ENCODE assay signal across 8 cellular contexts in the genomic region with DNA sequence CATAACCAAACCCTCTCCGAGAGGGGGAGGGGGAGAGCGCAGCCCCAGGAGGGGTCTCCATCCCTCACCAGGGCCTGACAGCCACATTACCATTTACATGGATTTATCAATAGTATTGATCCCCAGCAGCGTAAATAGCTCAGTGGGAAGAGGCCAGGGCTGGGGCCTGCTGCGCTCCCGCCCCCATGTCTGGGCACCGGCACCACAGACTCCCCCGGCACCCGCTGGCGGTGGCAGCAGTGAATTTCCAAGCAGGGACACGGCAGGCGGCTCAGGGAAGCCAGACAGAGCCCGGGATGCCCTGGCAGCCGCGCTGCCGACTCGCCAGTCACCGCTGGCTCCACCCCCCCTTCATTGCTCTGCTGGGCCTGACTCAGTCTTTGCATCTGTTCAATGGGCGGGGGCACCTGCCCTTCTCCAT. TPM values are rescaled to one million over a fixed set of nuclear protein-coding genes. Genes with fewer than 3 reads are reported as not detected.
DNase-seq lines count a peak whose midpoint lies in the region; ATAC-seq and TF ChIP-seq lines count a peak whose summit lies in the region.

No MANE protein-coding gene starts in this region.

- H3K27ac ChIP-seq in OCI-LY1 (ENCODE audit: low read depth, low read length, poor library complexity, severe bottlenecking) = no peak overlapping the region
- no peak overlapping the region for H3K27ac ChIP-seq in endodermal cell (ENCODE audit: low read depth, low read length)
- no peak overlapping the region for H3K27ac ChIP-seq in osteoblast (ENCODE audit: low read depth, low read length)

- no peaks in the 10 kb centered on the region for H4K20me1 ChIP-seq in OCI-LY1 (ENCODE audit: insufficient read depth, low read length)
- peaks cover 54% of the 10 kb centered on the region for H4K20me1 ChIP-seq in osteoblast (ENCODE audit: insufficient read depth, low read length)

- no peaks in the 10 kb centered on the region for H3K9me2 ChIP-seq in OCI-LY1 (ENCODE audit: low read depth, low read length)

- no peak for ATAC-seq in GM18502 (IDR thresholded peaks at IDR 0.05; ENCODE audit: poor library complexity, unreplicated experiment)

- no peaks in the 10 kb centered on the region for H3K9me3 Mint-ChIP-seq in Calu3 (ENCODE audit: low read depth, unreplicated experiment)
- H3K9me3 Mint-ChIP-seq in endodermal cell = no peaks in the 10 kb centered on the region

- no TSS peak for BruUV-seq in Calu3 (replicated peaks; lab: Mats Ljungman, UMichigan)

- peaks cover 7% of the 10 kb centered on the region; the same call in 1 of the 2 replicates for H3K27me3 ChIP-seq in OCI-LY1 (ENCODE audit: insufficient read depth, low read length)
- no peaks in the 10 kb centered on the region for H3K27me3 ChIP-seq in endodermal cell (ENCODE audit: control insufficient read depth, insufficient read depth, low read length, poor library complexity, severe bottlenecking)
- H3K27me3 ChIP-seq in osteoblast (ENCODE audit: insufficient read depth, low read length) = no peaks in the 10 kb centered on the region

- H3K9ac ChIP-seq in OCI-LY1 (ENCODE audit: low read length) (no peak overlapping the region), endodermal cell (ENCODE audit: extremely low read depth, low read length, poor library complexity, severe bottlenecking) (peak overlapping the region; percentile 11)

- H3K4me3 Mint-ChIP-seq in Calu3 (ENCODE audit: low read depth, unreplicated experiment) = peak overlapping the region; percentile 87
- peak overlapping the region; percentile 75 for H3K4me3 Mint-ChIP-seq in endodermal cell

- WGBS in endodermal cell (ENCODE audit: insufficient coverage in 1 of 2, insufficient read length in 1 of 2), 2 experiments = 18 to 19% methylated on average over 11 to 17 of the region's 18 CpGs

- H3K4me3 ChIP-seq in OCI-LY1 (ENCODE audit: low read depth, low read length, poor library complexity, severe bottlenecking) (peak overlapping the region; percentile 87), endodermal cell (ENCODE audit: low read length) (peak overlapping the region; percentile 87), osteoblast (ENCODE audit: insufficient read depth, low read length) (peak overlapping the region; percentile 19)

- H3K4me1 Mint-ChIP-seq in Calu3 (ENCODE audit: low read depth, unreplicated experiment) = peaks cover 10% of the 10 kb centered on the region
- peaks cover 26% of the 10 kb centered on the region for H3K4me1 Mint-ChIP-seq in endodermal cell

- H3K9me3 ChIP-seq in OCI-LY1 (ENCODE audit: low read length) (no peaks in the 10 kb centered on the region), endodermal cell (ENCODE audit: control insufficient read depth, low read length) (no peaks in the 10 kb centered on the region), osteoblast (ENCODE audit: low read depth, low read length) (no peaks in the 10 kb centered on the region)

- H3K36me3 ChIP-seq in OCI-LY1 (ENCODE audit: insufficient read depth, low read length) (no peaks in the 10 kb centered on the region; the same call in 1 of the 2 replicates), endodermal cell (ENCODE audit: control insufficient read depth, insufficient read depth, low read length) (no peaks in the 10 kb centered on the region), osteoblast (ENCODE audit: insufficient read depth, low read length) (no peaks in the 10 kb centered on the region)

- H3K4me1 ChIP-seq in OCI-LY1 (ENCODE audit: insufficient read depth, low read length, severe bottlenecking) = peaks cover 20% of the 10 kb centered on the region
- H3K4me1 ChIP-seq in endodermal cell (ENCODE audit: control insufficient read depth, insufficient read depth, low read length) = peaks cover 4% of the 10 kb centered on the region
- H3K4me1 ChIP-seq in osteoblast (ENCODE audit: insufficient read depth, low read length) = peaks cover 26% of the 10 kb centered on the region

- H2AFZ ChIP-seq in OCI-LY1 (ENCODE audit: low read length) = no peak overlapping the region
- H2AFZ ChIP-seq in osteoblast (ENCODE audit: low read length) = no peak overlapping the region

- H3K27me3 Mint-ChIP-seq in Calu3 (ENCODE audit: unreplicated experiment) (no peaks in the 10 kb centered on the region), endodermal cell (ENCODE audit: insufficient read depth) (no peaks in the 10 kb centered on the region)

- H3K79me2 ChIP-seq in OCI-LY1 (ENCODE audit: insufficient read depth, low read length) (no peaks in the 10 kb centered on the region), osteoblast (ENCODE audit: insufficient read depth, low read length) (peaks cover 67% of the 10 kb centered on the region)

- DNase-seq in Calu3 (no peak), endodermal cell (peak; percentile 88), osteoblast (ENCODE audit: insufficient read length, low spot score, missing footprints) (peak; percentile 94), NCI-H1092 treated with DMSO at 0.1 percent for 48 hours (lab: John Stamatoyannopoulos, UW) (no peak), mucosa of gallbladder (ENCODE audit: low spot score) (no peak), NCI-H2227 (lab: John Stamatoyannopoulos, UW; ENCODE audit: unreplicated experiment) (no peak)

- TF ChIP-seq CTCF in Calu3 (IDR thresholded peaks at IDR 0.05; ENCODE audit: unreplicated experiment) (no peak), OCI-LY1 (IDR thresholded peaks at IDR 0.05; ENCODE audit: low read length) (no peak), endodermal cell (conservative IDR thresholded peaks at IDR 0.05) (no peak), osteoblast (IDR thresholded peaks at IDR 0.05; ENCODE audit: extremely low read depth, low read depth, low read length) (no peak)

- H3K27ac Mint-ChIP-seq in Calu3 (ENCODE audit: unreplicated experiment) (no peak overlapping the region), endodermal cell (no peak overlapping the region)

- peaks cover 56% of the 10 kb centered on the region for H3K36me3 Mint-ChIP-seq in Calu3 (ENCODE audit: insufficient read depth, unreplicated experiment)
- H3K36me3 Mint-ChIP-seq in endodermal cell (ENCODE audit: low read depth) = no peaks in the 10 kb centered on the region

- H3K4me2 ChIP-seq in OCI-LY1 (ENCODE audit: low read length) = peak overlapping the region; percentile 89
- peak overlapping the region; percentile 23 for H3K4me2 ChIP-seq in osteoblast (ENCODE audit: insufficient read depth, low read length)

- CTCF ChIA-PET in Calu3 (lab: Charles Lee) = interaction anchor here (0.6 kb wide), 1 partner anchor 139 kb away, joined by 6 read pairs; no protein-coding TSS in a partner anchor

- no peaks in the 10 kb centered on the region for H3F3A ChIP-seq in OCI-LY1 (ENCODE audit: insufficient read depth, low read length)

- intact Hi-C loops in Calu3 (cut with micrococcal nuclease; ENCODE audit: unreplicated experiment) = loop anchor here (5.0 kb wide), 3 partner anchors 53 to 182 kb away; no protein-coding TSS in a partner anchor

RNA-seq across cellular contexts. Expression of a gene that starts 2.3 kb away (rescaled TPM):
- total RNA-seq in Calu3 (2022) (325 and 348 TPM in 2 replicates), endodermal cell (100 to 1,000 TPM; 185 to 207 TPM), osteoblast (45.2 and 47.1 TPM in 2 replicates), mucosa of gallbladder (210 TPM)
- 112 TPM for polyA plus RNA-seq in endodermal cell (2013, experiment 1 of 2)
- 110 TPM for polyA plus RNA-seq in endodermal cell (2013, experiment 2 of 2)

Comparison
In these comparisons a context has a peak if more than half of its experiments do, and no peak if none do; other contexts are left out.
1. DNase-seq: peak in endodermal cell (single experiment) and osteoblast (single experiment); none in Calu3 (single experiment), NCI-H1092 treated with DMSO at 0.1 percent for 48 hours (single experiment), mucosa of gallbladder (single experiment) and NCI-H2227 (single experiment).
2. H3K4me3 ChIP-seq: peak in every context shown above with its lines; median percentile 87 in OCI-LY1; 87 in endodermal cell; 19 in osteoblast.